8 cellular contexts compared by ENCODE assay signal in genomic region chr5:139482050-139482889, GRCh38.
DNase-seq lines count a peak whose midpoint lies in the region; ATAC-seq lines count a peak whose summit lies in the region.

Gene STING1, minus strand, starts transcription at chr5:139482758. Its CDS starts 1,054 bp downstream, at chr5:139481704.

- in situ Hi-C loops in T47D (cut with HindIII; ENCODE audit: low pct_unique_long_range_greater_than_20kb, low sequenced_read_pairs) = no loop called here

- ATAC-seq in GM19438 (IDR thresholded peaks at IDR 0.05; ENCODE audit: low read depth, unreplicated experiment) = peak; percentile 68

- DNase-seq in AML-193 (lab: John Stamatoyannopoulos, UW) = peak; percentile 93 to 96
- peak; percentile 72 for DNase-seq in NCI-H1092 (lab: John Stamatoyannopoulos, UW)
- peak; percentile 70 for DNase-seq in T1000 (lab: John Stamatoyannopoulos, UW)
- DNase-seq in T47D (ENCODE audit: low read depth in 1 of 2, low spot score in 1 of 2) = peak; percentile 65 to 96
- DNase-seq in kidney tubule cell (ENCODE audit: low spot score) = peak; percentile 94
- DNase-seq in stimulated activated CD4-positive, alpha-beta T cell treated with anti-CD3 and anti-CD28 coated beads, Interleukin-2, amount 100 ng/mL, for 4 hours (ENCODE audit: low read depth) = peak; percentile 21
- DNase-seq in NCI-H446 treated with DMSO at 0.1 percent for 48 hours (lab: John Stamatoyannopoulos, UW) = no peak
